ENCODE assay signal across 19 cellular contexts in the genomic region with DNA sequence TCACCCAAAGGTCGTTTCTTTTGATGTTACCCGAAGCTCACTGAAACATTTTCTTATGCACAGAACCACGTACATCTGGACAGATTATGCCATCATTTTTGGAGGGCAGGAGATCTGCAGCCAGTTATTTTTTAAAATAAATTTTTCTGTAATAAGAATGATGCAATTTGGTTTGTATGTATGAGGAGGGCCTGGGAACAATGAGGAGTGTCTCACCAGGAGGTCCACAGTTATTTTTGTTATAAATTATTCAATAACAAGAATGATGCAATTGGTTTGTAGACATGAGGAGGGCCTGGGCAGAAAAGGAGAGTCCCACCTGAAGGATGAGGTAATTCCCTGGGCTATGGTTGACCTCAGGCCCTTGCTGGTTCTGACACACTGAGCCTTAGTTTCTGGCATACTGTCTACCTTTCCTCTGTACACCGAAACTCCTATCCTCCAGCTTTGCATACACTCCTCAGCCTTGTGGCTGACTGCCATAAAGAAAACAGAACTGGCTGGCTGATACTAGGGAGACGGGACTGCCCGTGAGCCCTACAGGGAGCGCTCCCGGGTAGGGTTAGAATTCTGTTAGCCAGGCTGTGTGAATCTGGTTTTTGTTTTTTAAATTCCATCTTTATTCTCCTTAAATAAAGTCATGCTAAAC. TPM values are rescaled to one million over a fixed set of nuclear protein-coding genes. Genes with fewer than 3 reads are reported as not detected.
DNase-seq lines count a peak whose midpoint lies in the region; ATAC-seq and TF ChIP-seq lines count a peak whose summit lies in the region.
"Had no signal": no experiment of that assay in that cellular context is flagged by ENCODE, and none has a peak within 500 bp of the region (broad histone marks: within the 10 kb centered on the region; RNA-seq: fewer than 3 reads in every experiment).

No MANE protein-coding gene starts in this region.

- no peaks in the 10 kb centered on the region for H3K4me1 Mint-ChIP-seq in MCF 10A (ENCODE audit: insufficient read depth, unreplicated experiment)
- no peaks in the 10 kb centered on the region for H3K4me1 Mint-ChIP-seq in activated CD4-positive, alpha-beta T cell treated with anti-CD3 and anti-CD28 coated beads, Interleukin-2, amount 10 ng/mL, durations not matched to agents 7 days and 5 days
- H3K4me1 Mint-ChIP-seq: T-cell had no signal

- no peak overlapping the region for H3K4me3 ChIP-seq in ascending aorta
- H3K4me3 ChIP-seq: SJSA1 had no signal

- peaks cover 58% of the 10 kb centered on the region for H3K27me3 Mint-ChIP-seq in MCF 10A (ENCODE audit: insufficient read depth, unreplicated experiment)
- H3K27me3 Mint-ChIP-seq in activated CD4-positive, alpha-beta T cell treated with anti-CD3 and anti-CD28 coated beads, Interleukin-2, amount 10 ng/mL, durations not matched to agents 7 days and 5 days, result peaks cover 16% of the 10 kb centered on the region

- intact Hi-C loops in MCF 10A (cut with micrococcal nuclease) (no loop called here), ascending aorta (cut with DNase I) (no loop called here)

- no peaks in the 10 kb centered on the region for H3K9me3 ChIP-seq in ascending aorta
- H3K9me3 ChIP-seq: BE2C, SJSA1 had no signal

- H3K27ac Mint-ChIP-seq in MCF 10A (ENCODE audit: low read depth, unreplicated experiment), result no peak overlapping the region
- H3K27ac Mint-ChIP-seq in activated CD4-positive, alpha-beta T cell treated with anti-CD3 and anti-CD28 coated beads, Interleukin-2, amount 10 ng/mL, durations not matched to agents 7 days and 5 days, result no peak overlapping the region
- H3K27ac Mint-ChIP-seq: CD4-positive, alpha-beta T cell; T-cell had no signal

- POLR2A ChIA-PET in MCF 10A (lab: Yijun Ruan, JAX), result no interaction called here
- POLR2A ChIA-PET in activated CD4-positive, alpha-beta T cell treated with anti-CD3 and anti-CD28 coated beads, Interleukin-2, amount 10 ng/mL, durations not matched to agents 7 days and 5 days (lab: Charles Lee), result no interaction called here

- H3K27ac ChIP-seq in ascending aorta, result no peak overlapping the region
- H3K27ac ChIP-seq: SJSA1 had no signal

- H3K4me3 Mint-ChIP-seq in MCF 10A (ENCODE audit: unreplicated experiment), result no peak overlapping the region
- H3K4me3 Mint-ChIP-seq in activated CD4-positive, alpha-beta T cell treated with anti-CD3 and anti-CD28 coated beads, Interleukin-2, amount 10 ng/mL, durations not matched to agents 7 days and 5 days, result no peak overlapping the region
- H3K4me3 Mint-ChIP-seq: CD4-positive, alpha-beta T cell; T-cell had no signal

- H3K36me3 ChIP-seq in ascending aorta, result no peaks in the 10 kb centered on the region
- H3K36me3 ChIP-seq: BE2C, SJSA1 had no signal

- no peaks in the 10 kb centered on the region for H3K9me3 Mint-ChIP-seq in MCF 10A (ENCODE audit: unreplicated experiment)
- H3K9me3 Mint-ChIP-seq in activated CD4-positive, alpha-beta T cell treated with anti-CD3 and anti-CD28 coated beads, Interleukin-2, amount 10 ng/mL, durations not matched to agents 7 days and 5 days, result no peaks in the 10 kb centered on the region
- H3K9me3 Mint-ChIP-seq: CD4-positive, alpha-beta T cell; T-cell had no signal

- ATAC-seq in GM19351 (IDR thresholded peaks at IDR 0.05; ENCODE audit: unreplicated experiment) (peak; percentile 47), HG02798 (IDR thresholded peaks at IDR 0.05; ENCODE audit: poor library complexity, unreplicated experiment) (peak; percentile 39)
- ATAC-seq: PC-3, T-cell had no signal

- TF ChIP-seq CTCF in MCF 10A (IDR thresholded peaks at IDR 0.05; ENCODE audit: unreplicated experiment), result no peak
- no peak for TF ChIP-seq CTCF in ascending aorta (IDR thresholded peaks at IDR 0.05)

- CTCF ChIA-PET in MCF 10A (lab: Yijun Ruan, JAX), result interaction anchor here (0.6 to 1.5 kb wide), 3 partner anchors 49 to 257 kb away, joined by 3 to 6 read pairs (median 3); no protein-coding TSS in a partner anchor
- CTCF ChIA-PET in activated CD4-positive, alpha-beta T cell treated with anti-CD3 and anti-CD28 coated beads, Interleukin-2, amount 10 ng/mL, durations not matched to agents 7 days and 5 days (lab: Charles Lee), result no interaction called here

- no TSS peak for BruUV-seq in MCF 10A (replicated peaks; lab: Mats Ljungman, UMichigan)

- no peaks in the 10 kb centered on the region for H3K27me3 ChIP-seq in ascending aorta

- DNase-seq in MCF 10A (ENCODE audit: unreplicated experiment) (peak; percentile 22), kidney glomerular epithelial cell (lab: John Stamatoyannopoulos, UW) (peak; percentile 74), ascending aorta (ENCODE audit: low spot score in 2 of 2) (no peak), SK-N-DZ (ENCODE audit: low spot score) (no peak)
- no peak for DNase-seq in activated CD4-positive, alpha-beta T cell treated with anti-CD3 and anti-CD28 coated beads, Interleukin-2, amount 10 ng/mL, durations not matched to agents 7 days and 5 days
- no peak for DNase-seq in activated CD4-positive, alpha-beta T cell treated with anti-CD3 and anti-CD28 coated beads for 1 hour
- DNase-seq: BE2C; CD4-positive, alpha-beta T cell; IMR-90; Kasumi-1; NCI-H187; NCI-H446; NCI-H748 treated with DMSO at 0.1 percent for 48 hours; PC-3; T-cell had no signal

- no peaks in the 10 kb centered on the region for H3K4me1 ChIP-seq in ascending aorta
- H3K4me1 ChIP-seq: BE2C had no signal

- no peaks in the 10 kb centered on the region for H3K36me3 Mint-ChIP-seq in MCF 10A (ENCODE audit: insufficient read depth, unreplicated experiment)
- no peaks in the 10 kb centered on the region for H3K36me3 Mint-ChIP-seq in activated CD4-positive, alpha-beta T cell treated with anti-CD3 and anti-CD28 coated beads, Interleukin-2, amount 10 ng/mL, durations not matched to agents 7 days and 5 days (ENCODE audit: low read depth)
- H3K36me3 Mint-ChIP-seq: T-cell had no signal

RNA-seq across cellular contexts. Expression of a gene that starts 9.0 kb away (rescaled TPM):
- not detected in 2 replicates for total RNA-seq in MCF 10A (2022)
- not detected for total RNA-seq in ascending aorta
- not detected for total RNA-seq in activated CD4-positive, alpha-beta T cell treated with anti-CD3 and anti-CD28 coated beads, Interleukin-2, amount 10 ng/mL, durations not matched to agents 7 days and 5 days
- polyA plus RNA-seq in SK-N-DZ (2014; cell fraction: cytosol; rRNA removed), result not detected in 2 replicates
- polyA plus RNA-seq in SK-N-DZ (2014; cell fraction: nucleus; rRNA removed), result not detected in 2 replicates
- total RNA-seq: CD4-positive, alpha-beta T cell; IMR-90; PC-3; SJSA1; T-cell had no signal
- polyA plus RNA-seq: AG04450, IMR-90 had no signal

RNA-seq across cellular contexts. Expression of a gene that starts 22.5 kb away (rescaled TPM):
- not detected in 2 replicates for total RNA-seq in MCF 10A (2022)
- total RNA-seq in ascending aorta, result not detected
- total RNA-seq in activated CD4-positive, alpha-beta T cell treated with anti-CD3 and anti-CD28 coated beads, Interleukin-2, amount 10 ng/mL, durations not matched to agents 7 days and 5 days, result not detected
- not detected in 2 replicates for polyA plus RNA-seq in SK-N-DZ (2014; cell fraction: cytosol; rRNA removed)
- polyA plus RNA-seq in SK-N-DZ (2014; cell fraction: nucleus; rRNA removed), result not detected in 2 replicates
- total RNA-seq: CD4-positive, alpha-beta T cell; IMR-90; PC-3; SJSA1; T-cell had no signal
- polyA plus RNA-seq: AG04450, IMR-90 had no signal

Comparison
In these comparisons a context has a peak if more than half of its experiments do, and no peak if none do; other contexts are left out.
1. DNase-seq: peak in MCF 10A (single experiment) and kidney glomerular epithelial cell (single experiment); none in ascending aorta (0 of 2), activated CD4-positive, alpha-beta T cell treated with anti-CD3 and anti-CD28 coated beads, Interleukin-2, amount 10 ng/mL, durations not matched to agents 7 days and 5 days (single experiment), SK-N-DZ (single experiment) and activated CD4-positive, alpha-beta T cell treated with anti-CD3 and anti-CD28 coated beads for 1 hour (single experiment).